In genomic region chr1:159781992-159782391, GRCh38 we compare ENCODE assay signal across 10 cellular contexts. TPM values are rescaled to one million over a fixed set of nuclear protein-coding genes. Genes with fewer than 3 reads are reported as not detected.
DNase-seq lines count a peak whose midpoint lies in the region; ATAC-seq and TF ChIP-seq lines count a peak whose summit lies in the region.
"Had no signal": no experiment of that assay in that cellular context is flagged by ENCODE, and none has a peak within 500 bp of the region (broad histone marks: within the 10 kb centered on the region; RNA-seq: fewer than 3 reads in every experiment).

No MANE protein-coding gene starts in this region.

- peak overlapping the region; percentile 66 for H3K4me3 ChIP-seq in CD4-positive, CD25-positive, alpha-beta regulatory T cell (ENCODE audit: low read depth, low read length)
- H3K4me3 ChIP-seq in LNCaP clone FGC (ENCODE audit: low read depth, low read length) (peak overlapping the region; percentile 59), MG63 (no peak overlapping the region)

- H3K9me3 ChIP-seq in CD4-positive, CD25-positive, alpha-beta regulatory T cell (ENCODE audit: control insufficient read depth in 2 of 2, low read length in 2 of 2): no peaks in the 10 kb centered on the region
- peaks cover 2% of the 10 kb centered on the region; the same call in 1 of the 2 replicates for H3K9me3 ChIP-seq in MG63

- H3K27me3 Mint-ChIP-seq in CD4-positive, CD25-positive, alpha-beta regulatory T cell: no peaks in the 10 kb centered on the region
- H3K27me3 Mint-ChIP-seq in central memory CD8-positive, alpha-beta T cell: no peaks in the 10 kb centered on the region
- H3K27me3 Mint-ChIP-seq in naive B cell: no peaks in the 10 kb centered on the region

- H3K4me3 Mint-ChIP-seq in CD4-positive, CD25-positive, alpha-beta regulatory T cell: peak overlapping the region; percentile 83 to 92 (median 90)
- peak overlapping the region; percentile 66 for H3K4me3 Mint-ChIP-seq in central memory CD8-positive, alpha-beta T cell
- peak overlapping the region; percentile 56 to 95 (median 88) for H3K4me3 Mint-ChIP-seq in naive B cell

- TF ChIP-seq CTCF in LNCaP clone FGC (IDR thresholded peaks at IDR 0.05; ENCODE audit: control insufficient read depth, extremely low read depth, insufficient read depth): no peak

- peak overlapping the region in 2 of 3 donors; percentile 77 to 91 for H3K27ac Mint-ChIP-seq in CD4-positive, CD25-positive, alpha-beta regulatory T cell
- no peak overlapping the region for H3K27ac Mint-ChIP-seq in central memory CD8-positive, alpha-beta T cell (ENCODE audit: low read depth)
- peak overlapping the region in 2 of 6 donors; percentile 73 to 86 for H3K27ac Mint-ChIP-seq in naive B cell

- no peaks in the 10 kb centered on the region for H3K36me3 ChIP-seq in CD4-positive, CD25-positive, alpha-beta regulatory T cell (ENCODE audit: control insufficient read depth, insufficient read depth, low read length)
- no peaks in the 10 kb centered on the region for H3K36me3 ChIP-seq in MG63

- ATAC-seq in CD4-positive, CD25-positive, alpha-beta regulatory T cell (ENCODE audit: low read depth in 2 of 2): no peak
- ATAC-seq in central memory CD8-positive, alpha-beta T cell (replicated peaks; ENCODE audit: extremely low read depth, poor library complexity, severe bottlenecking): no peak
- no peak for ATAC-seq in naive B cell (ENCODE audit: low read depth in 2 of 2)

- no peaks in the 10 kb centered on the region for H3K27me3 ChIP-seq in CD4-positive, CD25-positive, alpha-beta regulatory T cell (ENCODE audit: control insufficient read depth, insufficient read depth, low read length)
- no peaks in the 10 kb centered on the region; the same call in none of the 2 replicates for H3K27me3 ChIP-seq in MG63

- peaks cover 11% of the 10 kb centered on the region for H3K4me1 ChIP-seq in CD4-positive, CD25-positive, alpha-beta regulatory T cell (ENCODE audit: control insufficient read depth, insufficient read depth, low read length, poor library complexity, severe bottlenecking)

- peaks cover 0 to 33% (median 5%) of the 10 kb centered on the region in 4 donors for H3K4me1 Mint-ChIP-seq in CD4-positive, CD25-positive, alpha-beta regulatory T cell
- H3K4me1 Mint-ChIP-seq in central memory CD8-positive, alpha-beta T cell: peaks cover 32% of the 10 kb centered on the region
- peaks cover 13 to 29% (median 20%) of the 10 kb centered on the region in 3 donors for H3K4me1 Mint-ChIP-seq in naive B cell

- DNase-seq in CD4-positive, CD25-positive, alpha-beta regulatory T cell: no peak
- no peak for DNase-seq in LNCaP clone FGC (ENCODE audit: low read depth)
- no peak for DNase-seq in central memory CD8-positive, alpha-beta T cell (ENCODE audit: low spot score in 2 of 2)
- no peak for DNase-seq in naive B cell
- no peak for DNase-seq in MG63
- no peak for DNase-seq in NOMO-1 treated with DMSO at 0.1 percent for 48 hours (lab: John Stamatoyannopoulos, UW; ENCODE audit: unreplicated experiment)
- no peak for DNase-seq in NCI-H526 (lab: John Stamatoyannopoulos, UW)
- no peak for DNase-seq in NCI-H187 treated with DMSO at 0.1 percent for 48 hours (lab: John Stamatoyannopoulos, UW)
- DNase-seq: NCI-H1436, occipital lobe had no signal

- H3K27ac ChIP-seq in CD4-positive, CD25-positive, alpha-beta regulatory T cell (ENCODE audit: insufficient read depth, low read length, poor library complexity, severe bottlenecking): no peak overlapping the region

- no peaks in the 10 kb centered on the region for H3K36me3 Mint-ChIP-seq in CD4-positive, CD25-positive, alpha-beta regulatory T cell
- H3K36me3 Mint-ChIP-seq in central memory CD8-positive, alpha-beta T cell (ENCODE audit: insufficient read depth): no peaks in the 10 kb centered on the region
- H3K36me3 Mint-ChIP-seq in naive B cell: no peaks in the 10 kb centered on the region

- H3K9me3 Mint-ChIP-seq in CD4-positive, CD25-positive, alpha-beta regulatory T cell: no peaks in the 10 kb centered on the region
- H3K9me3 Mint-ChIP-seq in central memory CD8-positive, alpha-beta T cell: no peaks in the 10 kb centered on the region
- no peaks in the 10 kb centered on the region for H3K9me3 Mint-ChIP-seq in naive B cell

RNA-seq across cellular contexts. Expression of gene DUSP23, which starts 1.2 kb away (rescaled TPM):
- total RNA-seq in CD4-positive, CD25-positive, alpha-beta regulatory T cell: 11.1 TPM
- polyA plus RNA-seq in CD4-positive, CD25-positive, alpha-beta regulatory T cell: 10 to 100 TPM; 43.7 to 52.0 (median 47.3) TPM
- 10 to 100 TPM; 24.3 to 31.5 (median 28.7) TPM for polyA plus RNA-seq in naive B cell (ENCODE audit: low read depth in 6 of 6)
- 9.2 and 17.1 TPM in 2 replicates for total RNA-seq in MG63 (2014; rRNA removed; shearing (Covaris generic); ENCODE audit: low replicate concordance)

RNA-seq across cellular contexts. Expression of gene FCRL6, which starts 20.2 kb away (rescaled TPM):
- total RNA-seq in CD4-positive, CD25-positive, alpha-beta regulatory T cell: not detected
- under 1 TPM in 2 of 4 donors, not detected in 2; 0.08 to 0.25 TPM for polyA plus RNA-seq in CD4-positive, CD25-positive, alpha-beta regulatory T cell
- polyA plus RNA-seq in naive B cell (ENCODE audit: low read depth in 6 of 6): 1 to 10 TPM in 1 of 6 donors, under 1 TPM in 3, not detected in 2; 0.11 to 1.2 (median 0.24) TPM
- not detected in 2 replicates for total RNA-seq in MG63 (2014; rRNA removed; shearing (Covaris generic); ENCODE audit: low replicate concordance)
- total RNA-seq: occipital lobe had no signal

RNA-seq across cellular contexts. Expression of gene SLAMF8, which starts 44.7 kb away (rescaled TPM):
- total RNA-seq in CD4-positive, CD25-positive, alpha-beta regulatory T cell: not detected
- under 1 TPM in 1 of 4 donors, not detected in 3; 0.72 TPM for polyA plus RNA-seq in CD4-positive, CD25-positive, alpha-beta regulatory T cell
- not detected for polyA plus RNA-seq in naive B cell (ENCODE audit: low read depth in 6 of 6)
- total RNA-seq in MG63 (2014; rRNA removed; shearing (Covaris generic); ENCODE audit: low replicate concordance): not detected in 2 replicates
- total RNA-seq: occipital lobe had no signal
